In the genomic region with DNA sequence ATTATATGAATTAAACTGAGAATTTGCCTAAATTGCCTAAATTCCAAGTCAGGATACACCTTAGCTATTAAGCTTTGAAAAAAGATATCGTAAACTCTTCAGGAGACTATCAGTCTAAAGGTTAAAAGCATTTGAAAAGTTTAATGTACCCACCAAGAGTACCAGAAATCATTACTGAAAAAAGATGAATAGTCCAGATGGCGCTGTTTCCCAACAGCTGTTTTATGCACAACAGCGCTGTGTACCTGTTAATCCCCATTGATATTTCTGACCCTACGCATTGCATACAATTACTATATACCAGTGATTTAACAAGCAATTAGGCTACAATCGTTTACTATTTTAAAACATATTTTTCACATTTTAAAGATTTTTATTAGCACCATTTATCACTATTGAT, we compare ENCODE assay signal across 1 cellular context.
TF ChIP-seq lines count a peak whose summit lies in the region.

No MANE protein-coding gene starts in this region.

TF ChIP-seq in IMR-90, 13 proteins besides CTCF, POLR2A, EP300 and RAD21 (continued from another document):
- TF ChIP-seq RCOR1 (IDR thresholded peaks at IDR 0.05; ENCODE audit: insufficient replicate concordance, low read length) = no peak
- TF ChIP-seq RFX5 (IDR thresholded peaks at IDR 0.05; ENCODE audit: low read depth, low read length) = no peak
- TF ChIP-seq BHLHE40 (IDR thresholded peaks at IDR 0.05; ENCODE audit: low read depth, low read length) = no peak
- TF ChIP-seq USF2 (IDR thresholded peaks at IDR 0.05; ENCODE audit: low read depth, low read length) = no peak
- TF ChIP-seq NFE2L2 (IDR thresholded peaks at IDR 0.05; ENCODE audit: low read depth, low read length) = no peak
- TF ChIP-seq MXI1 (IDR thresholded peaks at IDR 0.05; ENCODE audit: borderline replicate concordance, low read depth, low read length) = no peak
- TF ChIP-seq CHD1 (IDR thresholded peaks at IDR 0.05; ENCODE audit: low read depth, low read length) = no peak
- TF ChIP-seq MAFK (IDR thresholded peaks at IDR 0.05; ENCODE audit: low read depth, low read length) = no peak
- TF ChIP-seq CEBPB (IDR thresholded peaks at IDR 0.05; ENCODE audit: low read depth, low read length) = no peak
- TF ChIP-seq FOS (IDR thresholded peaks at IDR 0.05; ENCODE audit: low read depth, low read length) = no peak
- no peak for TF ChIP-seq MAZ (IDR thresholded peaks at IDR 0.05; ENCODE audit: borderline replicate concordance, low read depth, low read length)
